ENCODE assay signal across 12 cellular contexts in genomic region chr19:3188627-3189596, GRCh38. TPM values are rescaled to one million over a fixed set of nuclear protein-coding genes. Genes with fewer than 3 reads are reported as not detected.
DNase-seq lines count a peak whose midpoint lies in the region; ATAC-seq and TF ChIP-seq lines count a peak whose summit lies in the region.
"Had no signal": no experiment of that assay in that cellular context is flagged by ENCODE, and none has a peak within 500 bp of the region (broad histone marks: within the 10 kb centered on the region; RNA-seq: fewer than 3 reads in every experiment).

No MANE protein-coding gene starts in this region.

- CTCF ChIA-PET in CD4-positive, alpha-beta T cell (lab: Charles Lee): no interaction called here

- H3K14ac ChIP-seq in neuronal stem cell (ENCODE audit: low read length): no peak overlapping the region

- no peak overlapping the region for H2BK12ac ChIP-seq in neuronal stem cell (ENCODE audit: low read length)

- peaks cover 47% of the 10 kb centered on the region for H3K79me1 ChIP-seq in neuronal stem cell (ENCODE audit: low read depth, low read length)

- no peaks in the 10 kb centered on the region for H3K27me3 Mint-ChIP-seq in CD4-positive, alpha-beta T cell
- no peaks in the 10 kb centered on the region for H3K27me3 Mint-ChIP-seq in activated naive CD8-positive, alpha-beta T cell treated with anti-CD3 and anti-CD28 coated beads for 36 hours
- no peaks in the 10 kb centered on the region for H3K27me3 Mint-ChIP-seq in naive thymus-derived CD8-positive, alpha-beta T cell

- POLR2A ChIA-PET in CD4-positive, alpha-beta T cell (lab: Charles Lee): interaction anchor here (1.1 to 1.5 kb wide), 3 partner anchors 9 to 239 kb away, joined by 3 to 6 read pairs (median 5); no protein-coding TSS in a partner anchor
- POLR2A ChIA-PET in naive thymus-derived CD8-positive, alpha-beta T cell (lab: Charles Lee): interaction anchor here (0.6 to 0.8 kb wide), 3 partner anchors 9 to 25 kb away, joined by 3 to 4 read pairs (median 3); no protein-coding TSS in a partner anchor

- no peaks in the 10 kb centered on the region for H3K27me3 ChIP-seq in CD4-positive, alpha-beta T cell (ENCODE audit: control insufficient read depth, insufficient read depth, low read length)
- H3K27me3 ChIP-seq in neuronal stem cell (ENCODE audit: control insufficient read depth in 3 of 3, insufficient read depth in 3 of 3, low read depth in 1 of 3, low read length in 3 of 3): no peaks in the 10 kb centered on the region
- H3K27me3 ChIP-seq: gastrocnemius medialis, left lung had no signal

- H2BK15ac ChIP-seq in neuronal stem cell (ENCODE audit: low read length): no peak overlapping the region

- H3K36me3 ChIP-seq in neuronal stem cell (replicated peaks in 1 of 2; ENCODE audit: control insufficient read depth in 2 of 2, insufficient read depth in 2 of 2, low read length in 2 of 2): peaks cover 8 to 19% of the 10 kb centered on the region in 2 donors
- H3K36me3 ChIP-seq: gastrocnemius medialis had no signal

- peaks cover 6 to 12% of the 10 kb centered on the region in 2 donors for H3K4me1 ChIP-seq in neuronal stem cell (ENCODE audit: control insufficient read depth in 2 of 2, insufficient read depth in 1 of 2, low read depth in 1 of 2, low read length in 2 of 2)

- no peak overlapping the region for H4K91ac ChIP-seq in neuronal stem cell (ENCODE audit: low read depth, low read length, poor library complexity)

- no peak overlapping the region for H3K27ac Mint-ChIP-seq in CD4-positive, alpha-beta T cell
- no peak overlapping the region for H3K27ac Mint-ChIP-seq in activated naive CD8-positive, alpha-beta T cell treated with anti-CD3 and anti-CD28 coated beads for 36 hours
- H3K27ac Mint-ChIP-seq in naive thymus-derived CD8-positive, alpha-beta T cell: peak overlapping the region in 5 of 10 donors; percentile 5 to 67 (median 52)

- no peak overlapping the region for H3K23ac ChIP-seq in neuronal stem cell (ENCODE audit: low read depth, low read length, poor library complexity)

- no CpG with 5 or more reads among the region's 35 CpGs for WGBS in neuronal stem cell (ENCODE audit: extremely low coverage in 2 of 2, insufficient read length in 2 of 2, insufficient replicate concordance in 1 of 2), 2 donors

- no peak overlapping the region for H2BK120ac ChIP-seq in neuronal stem cell (ENCODE audit: low read depth, low read length)

- no peaks in the 10 kb centered on the region for H3K9me3 Mint-ChIP-seq in CD4-positive, alpha-beta T cell
- H3K9me3 Mint-ChIP-seq in activated naive CD8-positive, alpha-beta T cell treated with anti-CD3 and anti-CD28 coated beads for 36 hours: no peaks in the 10 kb centered on the region
- no peaks in the 10 kb centered on the region for H3K9me3 Mint-ChIP-seq in naive thymus-derived CD8-positive, alpha-beta T cell

- H3K27ac ChIP-seq in CD4-positive, alpha-beta T cell (ENCODE audit: low read depth, low read length): no peak overlapping the region
- H3K27ac ChIP-seq in neuronal stem cell (replicated peaks; ENCODE audit: low read length): no peak overlapping the region
- H3K27ac ChIP-seq: gastrocnemius medialis had no signal

- no peaks in the 10 kb centered on the region for H3K9me3 ChIP-seq in CD4-positive, alpha-beta T cell (ENCODE audit: control insufficient read depth, low read length)
- H3K9me3 ChIP-seq in neuronal stem cell (replicated peaks in 1 of 2; ENCODE audit: control insufficient read depth in 2 of 2, insufficient read depth in 1 of 2, low read depth in 1 of 2, low read length in 2 of 2): no peaks in the 10 kb centered on the region
- H3K9me3 ChIP-seq: gastrocnemius medialis, left lung had no signal

- no peak overlapping the region for H4K8ac ChIP-seq in neuronal stem cell (ENCODE audit: low read depth, low read length)

- no peak for DNase-seq in CD4-positive, alpha-beta T cell
- peak; percentile 64 for DNase-seq in GF-D8 (lab: John Stamatoyannopoulos, UW)
- no peak for DNase-seq in activated naive CD8-positive, alpha-beta T cell treated with anti-CD3 and anti-CD28 coated beads for 36 hours
- DNase-seq in naive thymus-derived CD8-positive, alpha-beta T cell: no peak
- no peak for DNase-seq in activated gamma-delta T cell treated with Interleukin-2 at 50 U/mL for 16 hours
- no peak for DNase-seq in 8988T
- DNase-seq in neuronal stem cell (ENCODE audit: low spot score): no peak
- DNase-seq: DMS53, gastrocnemius medialis, NCI-H774, retina had no signal

- peaks cover 33% of the 10 kb centered on the region for H3K36me3 Mint-ChIP-seq in CD4-positive, alpha-beta T cell (ENCODE audit: low read depth)
- H3K36me3 Mint-ChIP-seq in activated naive CD8-positive, alpha-beta T cell treated with anti-CD3 and anti-CD28 coated beads for 36 hours: peaks cover 19% of the 10 kb centered on the region
- H3K36me3 Mint-ChIP-seq in naive thymus-derived CD8-positive, alpha-beta T cell: peaks cover 0 to 21% (median 0%) of the 10 kb centered on the region in 3 donors

- no peak overlapping the region for H3K4me3 ChIP-seq in neuronal stem cell (ENCODE audit: low read length in 2 of 2)
- H3K4me3 ChIP-seq: gastrocnemius medialis had no signal

- H3K4me2 ChIP-seq in neuronal stem cell (ENCODE audit: insufficient read depth, low read length, poor library complexity, severe bottlenecking): no peak overlapping the region

- H2AK5ac ChIP-seq in neuronal stem cell (ENCODE audit: low read depth, low read length): no peak overlapping the region

- no peak overlapping the region for H2BK5ac ChIP-seq in neuronal stem cell (ENCODE audit: low read length)

- H3K4me3 Mint-ChIP-seq in CD4-positive, alpha-beta T cell: peak overlapping the region; percentile 79
- H3K4me3 Mint-ChIP-seq in activated naive CD8-positive, alpha-beta T cell treated with anti-CD3 and anti-CD28 coated beads for 36 hours: peak overlapping the region; percentile 89
- peak overlapping the region; percentile 44 to 98 (median 76) for H3K4me3 Mint-ChIP-seq in naive thymus-derived CD8-positive, alpha-beta T cell

- no peak overlapping the region for H2AFZ ChIP-seq in neuronal stem cell (ENCODE audit: low read length)

- no peak for TF ChIP-seq CTCF in CD4-positive, alpha-beta T cell (IDR thresholded peaks at IDR 0.05)

- no peak overlapping the region for H3K4ac ChIP-seq in neuronal stem cell (ENCODE audit: low read length)

- no peak overlapping the region for H3K9ac ChIP-seq in neuronal stem cell (ENCODE audit: low read depth, low read length, poor library complexity)

- intact Hi-C loops in CD4-positive, alpha-beta T cell (cut with DNase I, micrococcal nuclease): loop anchor here in 1 of 2 experiments (5.0 to 10.0 kb wide), 2 partner anchors 237 to 246 kb away; no protein-coding TSS in a partner anchor

- H3K18ac ChIP-seq in neuronal stem cell (ENCODE audit: low read length): no peak overlapping the region

- H3K4me1 Mint-ChIP-seq in CD4-positive, alpha-beta T cell (ENCODE audit: low read depth): peaks cover 43% of the 10 kb centered on the region
- peaks cover 40% of the 10 kb centered on the region for H3K4me1 Mint-ChIP-seq in activated naive CD8-positive, alpha-beta T cell treated with anti-CD3 and anti-CD28 coated beads for 36 hours
- peaks cover 26 to 59% (median 48%) of the 10 kb centered on the region in 4 donors for H3K4me1 Mint-ChIP-seq in naive thymus-derived CD8-positive, alpha-beta T cell

- ATAC-seq in CD4-positive, alpha-beta T cell (ENCODE audit: poor library complexity): no peak
- ATAC-seq in naive thymus-derived CD8-positive, alpha-beta T cell: no peak
- ATAC-seq: gastrocnemius medialis, left lung had no signal

RNA-seq across cellular contexts. Expression of gene NCLN, which starts 3.2 kb away (rescaled TPM):
- 10 to 100 TPM; 49.6 to 51.9 TPM for total RNA-seq in CD4-positive, alpha-beta T cell
- total RNA-seq in activated naive CD8-positive, alpha-beta T cell treated with anti-CD3 and anti-CD28 coated beads for 36 hours: 10 to 100 TPM; 86.5 to 91.3 TPM
- total RNA-seq in naive thymus-derived CD8-positive, alpha-beta T cell: 10 to 100 TPM; 59.7 to 63.0 TPM
- polyA plus RNA-seq in naive thymus-derived CD8-positive, alpha-beta T cell: 10 to 100 TPM; 23.9 to 44.7 (median 25.5) TPM
- 20.8 TPM for polyA plus RNA-seq in neuronal stem cell (2013, experiment 1 of 2)
- 20.9 TPM for polyA plus RNA-seq in neuronal stem cell (2013, experiment 2 of 2)

RNA-seq across cellular contexts. Expression of gene S1PR4, which starts 10.3 kb away (rescaled TPM):
- total RNA-seq in CD4-positive, alpha-beta T cell: 10 to 100 TPM; 70.2 to 73.7 TPM
- 10 to 100 TPM; 37.5 to 42.7 TPM for total RNA-seq in activated naive CD8-positive, alpha-beta T cell treated with anti-CD3 and anti-CD28 coated beads for 36 hours
- 100 to 1,000 TPM; 217 to 233 TPM for total RNA-seq in naive thymus-derived CD8-positive, alpha-beta T cell
- polyA plus RNA-seq in naive thymus-derived CD8-positive, alpha-beta T cell: 100 to 1,000 TPM; 286 to 470 (median 332) TPM
- not detected for polyA plus RNA-seq in neuronal stem cell (2013, experiment 1 of 2)
- polyA plus RNA-seq in neuronal stem cell (2013, experiment 2 of 2): not detected

RNA-seq across cellular contexts. Expression of gene CELF5, which starts 35.5 kb away (rescaled TPM):
- total RNA-seq in CD4-positive, alpha-beta T cell: under 1 TPM; 0.36 TPM
- under 1 TPM; 0.16 to 0.29 TPM for total RNA-seq in activated naive CD8-positive, alpha-beta T cell treated with anti-CD3 and anti-CD28 coated beads for 36 hours
- under 1 TPM; 0.23 to 0.41 TPM for total RNA-seq in naive thymus-derived CD8-positive, alpha-beta T cell
- polyA plus RNA-seq in naive thymus-derived CD8-positive, alpha-beta T cell: not detected
- polyA plus RNA-seq in neuronal stem cell (2013, experiment 1 of 2): 16.6 TPM
- polyA plus RNA-seq in neuronal stem cell (2013, experiment 2 of 2): 17.4 TPM
- total RNA-seq: gastrocnemius medialis had no signal

RNA-seq across cellular contexts. Expression of gene GNA15, which starts 53.1 kb away (rescaled TPM):
- 10 to 100 TPM; 12.1 to 14.9 TPM for total RNA-seq in CD4-positive, alpha-beta T cell
- 1 to 10 TPM; 7.5 to 7.8 TPM for total RNA-seq in activated naive CD8-positive, alpha-beta T cell treated with anti-CD3 and anti-CD28 coated beads for 36 hours
- total RNA-seq in naive thymus-derived CD8-positive, alpha-beta T cell: under 1 TPM; 0.36 to 0.39 TPM
- polyA plus RNA-seq in naive thymus-derived CD8-positive, alpha-beta T cell: under 1 TPM in 1 of 3 donors, not detected in 2; 0.19 TPM
- polyA plus RNA-seq in neuronal stem cell (2013, experiment 1 of 2): 0.01 TPM
- polyA plus RNA-seq in neuronal stem cell (2013, experiment 2 of 2): not detected
